19 cellular contexts compared by ENCODE assay signal in genomic region chr1:77026126-77026525, GRCh38.
DNase-seq lines count a peak whose midpoint lies in the region; ATAC-seq and TF ChIP-seq lines count a peak whose summit lies in the region.
"Had no signal": no experiment of that assay in that cellular context is flagged by ENCODE, and none has a peak within 500 bp of the region (broad histone marks: within the 10 kb centered on the region; RNA-seq: fewer than 3 reads in every experiment).

No MANE protein-coding gene starts in this region.

- H2AK5ac ChIP-seq in mesendoderm (ENCODE audit: low read length) = no peak overlapping the region

- no peak overlapping the region for H3K18ac ChIP-seq in mesendoderm (ENCODE audit: low read length)

- H3K79me2 ChIP-seq in mesendoderm (ENCODE audit: control insufficient read depth, insufficient read depth, low read length) = no peaks in the 10 kb centered on the region

- CTCF ChIA-PET in WTC11 (lab: Charles Lee) = no interaction called here

- no peak overlapping the region for H3K4me3 ChIP-seq in H7 (ENCODE audit: insufficient read depth, low read depth, low read length)
- no peak overlapping the region for H3K4me3 ChIP-seq in iPS-20b (ENCODE audit: low read length)
- no peak overlapping the region for H3K4me3 ChIP-seq in mesendoderm (ENCODE audit: low read length)
- H3K4me3 ChIP-seq: GM12878 had no signal

- no peak overlapping the region for H2BK15ac ChIP-seq in mesendoderm (replicated peaks; ENCODE audit: low read depth)

- no peak overlapping the region for H4K5ac ChIP-seq in mesendoderm (ENCODE audit: low read length)

- DNase-seq in H7 (peak; percentile 31), WTC11 (ENCODE audit: low spot score) (no peak), mesendoderm (peak; percentile 33), 8988T (no peak), T-helper 9 cell (no peak)
- no peak for DNase-seq in effector memory CD8-positive, alpha-beta T cell
- DNase-seq in activated T-cell treated with anti-CD3 and anti-CD28 coated beads, Interleukin-2, amount 50 U/mL, for 24 hours = no peak
- DNase-seq: ACHN; BE2C; C1 segment of cervical spinal cord; CD4-positive, CD25-positive, alpha-beta regulatory T cell; CD8-positive, alpha-beta memory T cell; COR-L47; DMS 273 treated with DMSO at 0.1 percent for 48 hours; DMS53; DND-41; EL had no signal

- no peaks in the 10 kb centered on the region for H3K9me3 ChIP-seq in iPS-20b (ENCODE audit: insufficient read depth, low read depth, low read length)
- H3K9me3 ChIP-seq: BE2C had no signal

- H2BK120ac ChIP-seq in mesendoderm (ENCODE audit: low read depth, low read length) = no peak overlapping the region

- POLR2A ChIA-PET in WTC11 (lab: Charles Lee) = no interaction called here

- H3K4ac ChIP-seq in mesendoderm (ENCODE audit: low read depth, low read length) = no peak overlapping the region

- H3K27me3 ChIP-seq in H7 (ENCODE audit: control insufficient read depth, insufficient read depth, low read length) (no peaks in the 10 kb centered on the region), iPS-20b (ENCODE audit: insufficient read depth, low read length) (no peaks in the 10 kb centered on the region), mesendoderm (ENCODE audit: insufficient read depth, low read length, poor library complexity) (no peaks in the 10 kb centered on the region)
- H3K27me3 ChIP-seq: BE2C had no signal

- ATAC-seq in WTC11 = peak; percentile 90
- no peak for ATAC-seq in effector memory CD8-positive, alpha-beta T cell (replicated peaks)
- ATAC-seq: GM12878 had no signal

- no peaks in the 10 kb centered on the region for H3K27me3 Mint-ChIP-seq in WTC11 (ENCODE audit: low read depth)
- H3K27me3 Mint-ChIP-seq in effector memory CD8-positive, alpha-beta T cell = peaks cover 7 to 22% of the 10 kb centered on the region in 2 donors
- H3K27me3 Mint-ChIP-seq in activated T-cell treated with anti-CD3 and anti-CD28 coated beads, Interleukin-2, amount 50 U/mL, for 24 hours = peaks cover 7% of the 10 kb centered on the region

- no peak for TF ChIP-seq CTCF in WTC11 (IDR thresholded peaks at IDR 0.05)

- no peak overlapping the region for H3K23ac ChIP-seq in mesendoderm (ENCODE audit: low read length)

- H3K9me3 Mint-ChIP-seq in WTC11 = no peaks in the 10 kb centered on the region
- H3K9me3 Mint-ChIP-seq in effector memory CD8-positive, alpha-beta T cell = peaks cover 0 to 2% of the 10 kb centered on the region in 2 donors
- H3K9me3 Mint-ChIP-seq in activated T-cell treated with anti-CD3 and anti-CD28 coated beads, Interleukin-2, amount 50 U/mL, for 24 hours = no peaks in the 10 kb centered on the region
- H3K9me3 Mint-ChIP-seq: CD4-positive, CD25-positive, alpha-beta regulatory T cell; CD8-positive, alpha-beta memory T cell had no signal

- H3K56ac ChIP-seq in mesendoderm (ENCODE audit: low read length) = no peak overlapping the region

- no peaks in the 10 kb centered on the region for H3K36me3 Mint-ChIP-seq in WTC11
- no peaks in the 10 kb centered on the region for H3K36me3 Mint-ChIP-seq in effector memory CD8-positive, alpha-beta T cell (ENCODE audit: insufficient read depth)
- no peaks in the 10 kb centered on the region for H3K36me3 Mint-ChIP-seq in activated T-cell treated with anti-CD3 and anti-CD28 coated beads, Interleukin-2, amount 50 U/mL, for 24 hours (ENCODE audit: low read depth)
- H3K36me3 Mint-ChIP-seq: CD4-positive, CD25-positive, alpha-beta regulatory T cell; CD8-positive, alpha-beta memory T cell had no signal

- H3K27ac ChIP-seq in iPS-20b (ENCODE audit: low read length) = no peak overlapping the region
- H3K27ac ChIP-seq in mesendoderm (ENCODE audit: low read depth, low read length) = no peak overlapping the region

- H3K4me1 Mint-ChIP-seq in WTC11 = peaks cover 43% of the 10 kb centered on the region
- H3K4me1 Mint-ChIP-seq in effector memory CD8-positive, alpha-beta T cell (ENCODE audit: low read depth in 2 of 2) = no peaks in the 10 kb centered on the region
- no peaks in the 10 kb centered on the region for H3K4me1 Mint-ChIP-seq in activated T-cell treated with anti-CD3 and anti-CD28 coated beads, Interleukin-2, amount 50 U/mL, for 24 hours (ENCODE audit: low read depth)
- H3K4me1 Mint-ChIP-seq: CD4-positive, CD25-positive, alpha-beta regulatory T cell; CD8-positive, alpha-beta memory T cell had no signal

- H3K4me2 ChIP-seq in mesendoderm (ENCODE audit: low read length) = no peak overlapping the region

- H3K9ac ChIP-seq in iPS-20b (ENCODE audit: low read depth, low read length) (peak overlapping the region; percentile 29; the same call in 1 of the 2 replicates), mesendoderm (ENCODE audit: low read length) (no peak overlapping the region)

- H3K4me1 ChIP-seq in iPS-20b (ENCODE audit: insufficient read depth, low read length) (peaks cover 8% of the 10 kb centered on the region; the same call in 1 of the 2 replicates), mesendoderm (ENCODE audit: control insufficient read depth, low read depth, low read length) (peaks cover 8% of the 10 kb centered on the region)
- H3K4me1 ChIP-seq: BE2C had no signal

- H3K36me3 ChIP-seq in H7 (replicated peaks; ENCODE audit: control insufficient read depth, insufficient read depth, low read length) (no peaks in the 10 kb centered on the region), iPS-20b (ENCODE audit: insufficient read depth, low read depth, low read length) (no peaks in the 10 kb centered on the region), mesendoderm (ENCODE audit: control insufficient read depth, insufficient read depth, low read length) (no peaks in the 10 kb centered on the region)
- H3K36me3 ChIP-seq: BE2C had no signal

- H3K27ac Mint-ChIP-seq in WTC11 = no peak overlapping the region
- no peak overlapping the region for H3K27ac Mint-ChIP-seq in effector memory CD8-positive, alpha-beta T cell
- no peak overlapping the region for H3K27ac Mint-ChIP-seq in activated T-cell treated with anti-CD3 and anti-CD28 coated beads, Interleukin-2, amount 50 U/mL, for 24 hours
- H3K27ac Mint-ChIP-seq: CD4-positive, CD25-positive, alpha-beta regulatory T cell; CD8-positive, alpha-beta memory T cell had no signal

- no peaks in the 10 kb centered on the region for H3K79me1 ChIP-seq in mesendoderm (ENCODE audit: low read length)

- H3K4me3 Mint-ChIP-seq in WTC11 = no peak overlapping the region
- H3K4me3 Mint-ChIP-seq in effector memory CD8-positive, alpha-beta T cell = no peak overlapping the region
- no peak overlapping the region for H3K4me3 Mint-ChIP-seq in activated T-cell treated with anti-CD3 and anti-CD28 coated beads, Interleukin-2, amount 50 U/mL, for 24 hours
- H3K4me3 Mint-ChIP-seq: CD4-positive, CD25-positive, alpha-beta regulatory T cell; CD8-positive, alpha-beta memory T cell had no signal

- no peak overlapping the region for H2BK5ac ChIP-seq in mesendoderm (ENCODE audit: low read length)

- H4K8ac ChIP-seq in mesendoderm (ENCODE audit: low read depth, low read length) = no peak overlapping the region

- no CpG with 5 or more reads among the region's 2 CpGs for WGBS in mesendoderm (ENCODE audit: extremely low coverage, insufficient coverage, low lambda C conversion rate)

TF ChIP-seq in WTC11, 78 proteins besides CTCF, POLR2A, EP300 and RAD21:
- TF ChIP-seq ETV6 (CRISPR knock-in tag; IDR thresholded peaks at IDR 0.05) (no peak), ELF4 (CRISPR knock-in tag; IDR thresholded peaks at IDR 0.05; ENCODE audit: low read depth) (no peak), CBFB (CRISPR knock-in tag; IDR thresholded peaks at IDR 0.05; ENCODE audit: low read depth) (no peak), IRF2 (CRISPR knock-in tag; IDR thresholded peaks at IDR 0.05; ENCODE audit: borderline replicate concordance, low read depth) (no peak), FOXP4 (CRISPR knock-in tag; IDR thresholded peaks at IDR 0.05) (no peak)

Comparison
In these comparisons a context has a peak if more than half of its experiments do, and no peak if none do; other contexts are left out.
1. DNase-seq: peak in H7 (single experiment) and mesendoderm (single experiment); none in WTC11 (single experiment), effector memory CD8-positive, alpha-beta T cell (0 of 3), 8988T (single experiment), T-helper 9 cell (single experiment) and activated T-cell treated with anti-CD3 and anti-CD28 coated beads, Interleukin-2, amount 50 U/mL, for 24 hours (single experiment).